1 cellular context compared by ENCODE assay signal in genomic region chr4:62232755-62233280, GRCh38.
TF ChIP-seq lines count a peak whose summit lies in the region.

No MANE protein-coding gene starts in this region.

TF ChIP-seq in SK-N-SH treated with all-trans-retinoic acid at 6 μM for 48 hours, 23 proteins besides CTCF, POLR2A, EP300 and RAD21 (continued from another document):
- no peak for TF ChIP-seq RARB (CRISPR knock-in tag; IDR thresholded peaks at IDR 0.05)
- TF ChIP-seq ZC3H10 (CRISPR knock-in tag; IDR thresholded peaks at IDR 0.05), result no peak
TF ChIP-seq in SK-N-SH treated with all-trans-retinoic acid at 6 μM for 48 hours: peak in this region for 0.
